ENCODE assay signal across 8 cellular contexts in the genomic region with DNA sequence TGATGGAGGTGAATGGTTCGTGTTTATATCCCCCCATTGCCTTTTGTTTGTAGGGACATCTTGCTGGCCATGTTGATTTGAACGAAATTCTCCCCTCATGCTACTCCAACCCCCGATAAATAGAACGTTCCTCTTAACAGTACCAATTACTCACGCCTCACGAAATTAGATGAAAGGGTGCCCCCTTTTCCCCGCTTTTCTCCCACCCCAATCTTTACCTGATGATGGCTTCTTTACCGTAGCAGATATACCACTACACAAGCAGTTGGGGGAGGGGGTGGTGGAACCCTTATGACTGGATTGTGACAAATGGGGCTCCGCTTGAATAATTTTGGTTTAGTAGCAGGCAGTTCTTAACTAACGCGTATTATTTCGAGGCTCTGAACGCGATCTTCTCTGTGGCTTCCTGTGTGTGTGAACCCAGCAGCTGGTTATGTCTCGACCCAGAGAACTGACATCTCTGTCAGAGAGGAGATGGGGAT. TPM values are rescaled to one million over a fixed set of nuclear protein-coding genes. Genes with fewer than 3 reads are reported as not detected.
DNase-seq lines count a peak whose midpoint lies in the region; ATAC-seq and TF ChIP-seq lines count a peak whose summit lies in the region.

No MANE protein-coding gene starts in this region.

- DNase-seq in DMS79 treated with DMSO at 0.1 percent for 48 hours (lab: John Stamatoyannopoulos, UW), result peak; percentile 10
- no peak for DNase-seq in DMS79 (lab: John Stamatoyannopoulos, UW)
- DNase-seq in Peyer's patch, result peak in 2 of 3 donors; percentile 71 to 72
- DNase-seq in activated effector memory CD4-positive, alpha-beta T cell treated with Interleukin-2 at 50 U/mL for 16 hours, result peak; percentile 23
- peak in 1 of 5 donors; percentile 18 for DNase-seq in ovary
- DNase-seq in tibial nerve (ENCODE audit: low spot score in 2 of 2), result peak in 1 of 2 donors; percentile 48

- TF ChIP-seq CTCF in Peyer's patch (IDR thresholded peaks at IDR 0.05) (no peak), gastroesophageal sphincter (IDR thresholded peaks at IDR 0.05) (no peak), ovary (IDR thresholded peaks at IDR 0.05) (no peak), tibial nerve (IDR thresholded peaks at IDR 0.05) (no peak)

- no peak for TF ChIP-seq EP300 in gastroesophageal sphincter (IDR thresholded peaks at IDR 0.05)
- no peak for TF ChIP-seq EP300 in ovary (IDR thresholded peaks at IDR 0.05)
- TF ChIP-seq EP300 in tibial nerve (IDR thresholded peaks at IDR 0.05), result peak in 1 of 2 donors; percentile 35

- H3K27ac ChIP-seq in Peyer's patch, result peak overlapping the region; percentile 88 to 98 (median 92)
- peak overlapping the region; percentile 91 to 96 (median 94) for H3K27ac ChIP-seq in gastroesophageal sphincter
- H3K27ac ChIP-seq in ovary, result peak overlapping the region; percentile 60 to 76
- peak overlapping the region; percentile 86 to 94 (median 93) for H3K27ac ChIP-seq in tibial nerve

- H3K27me3 ChIP-seq in Peyer's patch, result no peaks in the 10 kb centered on the region
- H3K27me3 ChIP-seq in gastroesophageal sphincter, result no peaks in the 10 kb centered on the region
- H3K27me3 ChIP-seq in ovary, result no peaks in the 10 kb centered on the region
- no peaks in the 10 kb centered on the region for H3K27me3 ChIP-seq in tibial nerve

- intact Hi-C loops in ovary (cut with DNase I), result loop anchor here in 3 of 4 donors (10.0 kb wide), 3 partner anchors 160 to 190 kb away; no protein-coding TSS in a partner anchor

- H3K4me1 ChIP-seq in Peyer's patch, result peaks cover 0 to 32% (median 4%) of the 10 kb centered on the region in 4 donors
- H3K4me1 ChIP-seq in gastroesophageal sphincter, result peaks cover 3 to 52% (median 4%) of the 10 kb centered on the region in 3 donors
- H3K4me1 ChIP-seq in ovary (ENCODE audit: insufficient read depth), result peaks cover 3% of the 10 kb centered on the region
- H3K4me1 ChIP-seq in tibial nerve, result peaks cover 0 to 40% (median 21%) of the 10 kb centered on the region in 4 donors

- TF ChIP-seq POLR2A in Peyer's patch (IDR thresholded peaks at IDR 0.05) (no peak), gastroesophageal sphincter (IDR thresholded peaks at IDR 0.05) (no peak), ovary (IDR thresholded peaks at IDR 0.05) (no peak), tibial nerve (IDR thresholded peaks at IDR 0.05) (peak in 1 of 2 donors; percentile 12)

- ATAC-seq in HG03139 (IDR thresholded peaks at IDR 0.05; ENCODE audit: unreplicated experiment), result peak; percentile 34
- ATAC-seq in gastroesophageal sphincter, result no peak

- 2% methylated on average over 15 of the region's 15 CpGs for WGBS in gastroesophageal sphincter (ENCODE audit: low coverage in 1 of 2), 2 donors
- 0 to 1% (median 0%) methylated on average over 15 of the region's 15 CpGs for WGBS in ovary, 3 donors
- WGBS in tibial nerve, 2 donors, result 1% methylated on average over 15 of the region's 15 CpGs

- no peaks in the 10 kb centered on the region for H3K36me3 ChIP-seq in Peyer's patch
- H3K36me3 ChIP-seq in gastroesophageal sphincter, result no peaks in the 10 kb centered on the region
- no peaks in the 10 kb centered on the region for H3K36me3 ChIP-seq in ovary
- H3K36me3 ChIP-seq in tibial nerve, result no peaks in the 10 kb centered on the region

- peak overlapping the region; percentile 79 to 100 (median 86) for H3K4me3 ChIP-seq in Peyer's patch
- H3K4me3 ChIP-seq in gastroesophageal sphincter, result peak overlapping the region; percentile 94 to 100
- H3K4me3 ChIP-seq in ovary, result peak overlapping the region; percentile 100
- peak overlapping the region; percentile 72 to 98 (median 91) for H3K4me3 ChIP-seq in tibial nerve

- H3K9me3 ChIP-seq in Peyer's patch (no peaks in the 10 kb centered on the region), gastroesophageal sphincter (no peaks in the 10 kb centered on the region), ovary (no peaks in the 10 kb centered on the region), tibial nerve (no peaks in the 10 kb centered on the region)

RNA-seq across cellular contexts. Expression of a gene that starts 1.1 kb away (rescaled TPM):
- total RNA-seq in Peyer's patch (10 to 100 TPM; 71.1 to 95.7 (median 81.0) TPM), gastroesophageal sphincter (100 to 1,000 TPM in 1 of 4 donors, 10 to 100 TPM in 3; 26.6 to 101 (median 48.9) TPM), ovary (10 to 100 TPM; 39.8 to 75.4 (median 53.6) TPM), tibial nerve (100 to 1,000 TPM in 1 of 4 donors, 10 to 100 TPM in 3; 61.8 to 106 (median 86.3) TPM)
- 10 to 100 TPM; 18.6 to 43.7 TPM for polyA plus RNA-seq in ovary
